Comparison of ENCODE assay signal across 17 cellular contexts in the genomic region with DNA sequence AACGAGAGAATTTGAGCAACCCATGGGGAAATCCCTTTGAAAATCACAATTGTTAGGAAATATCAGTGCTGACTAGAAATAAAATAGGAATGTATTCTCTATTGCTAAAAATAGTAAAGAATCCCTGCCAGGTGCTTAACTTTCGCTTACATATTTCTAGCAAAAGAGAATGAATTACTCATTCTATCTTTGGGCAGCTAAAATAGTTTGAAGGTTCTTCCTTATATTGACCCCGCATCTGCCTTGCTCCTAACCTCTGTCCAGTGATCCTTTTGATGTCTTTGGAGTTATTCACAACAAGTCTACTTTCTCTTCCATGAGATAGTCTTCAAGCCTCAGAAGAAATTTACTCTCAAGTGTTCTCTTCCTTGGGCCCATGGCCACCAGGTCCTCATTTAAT.
"Had no signal": no experiment of that assay in that cellular context is flagged by ENCODE, and none has a peak within 500 bp of the region (broad histone marks: within the 10 kb centered on the region; RNA-seq: fewer than 3 reads in every experiment).

No MANE protein-coding gene starts in this region.

- H3K27ac ChIP-seq: colonic mucosa, left lung, lower lobe of right lung had no signal

- H3K4me1 ChIP-seq: colonic mucosa, left lung, lower lobe of right lung had no signal

- H3K36me3 ChIP-seq: colonic mucosa, esophagus muscularis mucosa, gastrocnemius medialis, heart right ventricle, left lung, lower lobe of right lung had no signal

- H3K9me3 ChIP-seq: colonic mucosa, esophagus muscularis mucosa, gastrocnemius medialis, left lung, lower lobe of right lung, mucosa of descending colon had no signal

- H3K4me3 ChIP-seq: colonic mucosa, esophagus muscularis mucosa, gastrocnemius medialis, heart right ventricle, left lung, lower lobe of right lung, mucosa of descending colon had no signal

- H3K27me3 ChIP-seq: colonic mucosa, esophagus muscularis mucosa, gastrocnemius medialis, left lung had no signal

- DNase-seq: colonic mucosa; cortex of kidney; effector CD8-positive, alpha-beta T cell; foreskin fibroblast; foreskin melanocyte; gastrocnemius medialis; glutamatergic neuron; head of caudate nucleus; heart right ventricle; hippocampal formation; left cardiac atrium; left lung; left ventricle myocardium superior; lower lobe of right lung; mesenchymal stem cell; mucosa of descending colon had no signal

- ATAC-seq: gastrocnemius medialis, heart right ventricle, left cardiac atrium, left lung, left ventricle myocardium superior, lower lobe of right lung, mucosa of descending colon had no signal
